Comparison of ENCODE assay signal across 9 cellular contexts in genomic region chr14:75453817-75454434, GRCh38. TPM values are rescaled to one million over a fixed set of nuclear protein-coding genes. Genes with fewer than 3 reads are reported as not detected.
DNase-seq lines count a peak whose midpoint lies in the region; ATAC-seq and TF ChIP-seq lines count a peak whose summit lies in the region.
"Had no signal": no experiment of that assay in that cellular context is flagged by ENCODE, and none has a peak within 500 bp of the region (broad histone marks: within the 10 kb centered on the region; RNA-seq: fewer than 3 reads in every experiment).

No MANE protein-coding gene starts in this region.

- peak; percentile 63 for ATAC-seq in activated naive CD8-positive, alpha-beta T cell treated with anti-CD3 and anti-CD28 coated beads, Interleukin-2, amount 10 ng/mL, durations not matched to agents 7 days and 5 days (ENCODE audit: low read depth)
- no peak for ATAC-seq in GM18909 (IDR thresholded peaks at IDR 0.05; ENCODE audit: poor library complexity, unreplicated experiment)
- ATAC-seq in GM21381 (IDR thresholded peaks at IDR 0.05; ENCODE audit: unreplicated experiment) = no peak

- TF ChIP-seq CTCF in OCI-LY3 (IDR thresholded peaks at IDR 0.05; ENCODE audit: low read depth, low read length) (peak; percentile 54), transverse colon (IDR thresholded peaks at IDR 0.05) (no peak)

- peaks cover 95% of the 10 kb centered on the region for H3K36me3 ChIP-seq in OCI-LY3 (replicated peaks; ENCODE audit: low read depth, low read length)
- no peaks in the 10 kb centered on the region for H3K36me3 ChIP-seq in transverse colon

- peaks cover 100% of the 10 kb centered on the region for H4K20me1 ChIP-seq in OCI-LY3 (ENCODE audit: insufficient read depth, low read length)

- H3K4me1 Mint-ChIP-seq in activated naive CD8-positive, alpha-beta T cell treated with anti-CD3 and anti-CD28 coated beads, Interleukin-2, amount 10 ng/mL, durations not matched to agents 7 days and 5 days = peaks cover 9% of the 10 kb centered on the region
- H3K4me1 Mint-ChIP-seq in activated naive CD8-positive, alpha-beta T cell treated with anti-CD3 and anti-CD28 coated beads for 36 hours = peaks cover 4% of the 10 kb centered on the region

- H3K79me2 ChIP-seq in OCI-LY3 (ENCODE audit: low read length) = peaks cover 100% of the 10 kb centered on the region

- H3K27me3 ChIP-seq in OCI-LY3 (ENCODE audit: low read depth, low read length) (no peaks in the 10 kb centered on the region), transverse colon (no peaks in the 10 kb centered on the region)

- peak overlapping the region; percentile 78 for H3K27ac Mint-ChIP-seq in activated naive CD8-positive, alpha-beta T cell treated with anti-CD3 and anti-CD28 coated beads, Interleukin-2, amount 10 ng/mL, durations not matched to agents 7 days and 5 days
- H3K27ac Mint-ChIP-seq in activated naive CD8-positive, alpha-beta T cell treated with anti-CD3 and anti-CD28 coated beads for 36 hours = no peak overlapping the region
- H3K27ac Mint-ChIP-seq: dendritic cell treated with granulocyte-macrophage colony-stimulating factor and Interleukin-4, amounts not matched to agents 40 ng/mL and 50 ng/mL, for 4 days had no signal

- no peak for TF ChIP-seq EP300 in transverse colon (IDR thresholded peaks at IDR 0.05; ENCODE audit: low read depth)

- TF ChIP-seq POLR2A in transverse colon (IDR thresholded peaks at IDR 0.05) = no peak

- H3K4me2 ChIP-seq in OCI-LY3 (ENCODE audit: low read length) = no peak overlapping the region

- H3K4me3 Mint-ChIP-seq in activated naive CD8-positive, alpha-beta T cell treated with anti-CD3 and anti-CD28 coated beads, Interleukin-2, amount 10 ng/mL, durations not matched to agents 7 days and 5 days = no peak overlapping the region
- no peak overlapping the region for H3K4me3 Mint-ChIP-seq in activated naive CD8-positive, alpha-beta T cell treated with anti-CD3 and anti-CD28 coated beads for 36 hours
- H3K4me3 Mint-ChIP-seq: dendritic cell treated with granulocyte-macrophage colony-stimulating factor and Interleukin-4, amounts not matched to agents 40 ng/mL and 50 ng/mL, for 4 days had no signal

- POLR2A ChIA-PET in activated naive CD8-positive, alpha-beta T cell treated with anti-CD3 and anti-CD28 coated beads, Interleukin-2, amount 10 ng/mL, durations not matched to agents 7 days and 5 days (lab: Charles Lee) = interaction anchor here (1.6 kb wide), 1 partner anchor 34 kb away, joined by 8 read pairs; no protein-coding TSS in a partner anchor

- DNase-seq in activated naive CD8-positive, alpha-beta T cell treated with anti-CD3 and anti-CD28 coated beads, Interleukin-2, amount 10 ng/mL, durations not matched to agents 7 days and 5 days = peak; percentile 44
- no peak for DNase-seq in activated naive CD8-positive, alpha-beta T cell treated with anti-CD3 and anti-CD28 coated beads for 36 hours
- DNase-seq in iPS-NIHi7 (ENCODE audit: extremely low spot score) = peak; percentile 45
- DNase-seq in transverse colon = no peak
- DNase-seq in NCI-H748 (lab: John Stamatoyannopoulos, UW; ENCODE audit: unreplicated experiment) = no peak

- H3K9me3 ChIP-seq in OCI-LY3 (ENCODE audit: insufficient read depth, low read length) = no peaks in the 10 kb centered on the region
- no peaks in the 10 kb centered on the region for H3K9me3 ChIP-seq in transverse colon

- peaks cover 4% of the 10 kb centered on the region for H3K27me3 Mint-ChIP-seq in activated naive CD8-positive, alpha-beta T cell treated with anti-CD3 and anti-CD28 coated beads, Interleukin-2, amount 10 ng/mL, durations not matched to agents 7 days and 5 days
- no peaks in the 10 kb centered on the region for H3K27me3 Mint-ChIP-seq in activated naive CD8-positive, alpha-beta T cell treated with anti-CD3 and anti-CD28 coated beads for 36 hours
- H3K27me3 Mint-ChIP-seq: dendritic cell treated with granulocyte-macrophage colony-stimulating factor and Interleukin-4, amounts not matched to agents 40 ng/mL and 50 ng/mL, for 4 days had no signal

- H3K9ac ChIP-seq in OCI-LY3 (ENCODE audit: low read length) = no peak overlapping the region

- peak overlapping the region; percentile 20 for H3K27ac ChIP-seq in OCI-LY3 (ENCODE audit: low read length)
- peak overlapping the region; percentile 82 to 90 (median 86) for H3K27ac ChIP-seq in transverse colon

- H3K4me3 ChIP-seq in OCI-LY3 (ENCODE audit: low read length) (no peak overlapping the region), transverse colon (no peak overlapping the region)

- H2AFZ ChIP-seq in OCI-LY3 (ENCODE audit: low read depth, low read length) = no peak overlapping the region

- H3K4me1 ChIP-seq in OCI-LY3 (ENCODE audit: low read length) (peaks cover 12% of the 10 kb centered on the region), transverse colon (peaks cover 58 to 96% (median 77%) of the 10 kb centered on the region in 4 donors)

- WGBS in transverse colon (ENCODE audit: low coverage in 1 of 2), 2 donors = 78 to 84% methylated on average over 7 to 14 of the region's 14 CpGs

- in situ Hi-C loops in transverse colon (cut with MboI; ENCODE audit: low pct_ligation_motif_present in 1 of 4, low pct_unique_long_range_greater_than_20kb in 1 of 4, low sequenced_read_pairs in 3 of 4) = no loop called here

- no peaks in the 10 kb centered on the region for H3K9me3 Mint-ChIP-seq in activated naive CD8-positive, alpha-beta T cell treated with anti-CD3 and anti-CD28 coated beads, Interleukin-2, amount 10 ng/mL, durations not matched to agents 7 days and 5 days
- no peaks in the 10 kb centered on the region for H3K9me3 Mint-ChIP-seq in activated naive CD8-positive, alpha-beta T cell treated with anti-CD3 and anti-CD28 coated beads for 36 hours
- H3K9me3 Mint-ChIP-seq: dendritic cell treated with granulocyte-macrophage colony-stimulating factor and Interleukin-4, amounts not matched to agents 40 ng/mL and 50 ng/mL, for 4 days had no signal

- H3K36me3 Mint-ChIP-seq in activated naive CD8-positive, alpha-beta T cell treated with anti-CD3 and anti-CD28 coated beads, Interleukin-2, amount 10 ng/mL, durations not matched to agents 7 days and 5 days = no peaks in the 10 kb centered on the region
- H3K36me3 Mint-ChIP-seq in activated naive CD8-positive, alpha-beta T cell treated with anti-CD3 and anti-CD28 coated beads for 36 hours = no peaks in the 10 kb centered on the region

- intact Hi-C loops in transverse colon (cut with DNase I; ENCODE audit: low total_unique reads) = no loop called here

RNA-seq across cellular contexts. Expression of gene JDP2, which starts 26.1 kb away (rescaled TPM):
- 1 to 10 TPM; 1.6 to 3.0 TPM for total RNA-seq in activated naive CD8-positive, alpha-beta T cell treated with anti-CD3 and anti-CD28 coated beads, Interleukin-2, amount 10 ng/mL, durations not matched to agents 7 days and 5 days
- total RNA-seq in activated naive CD8-positive, alpha-beta T cell treated with anti-CD3 and anti-CD28 coated beads for 36 hours = 1 to 10 TPM; 2.1 TPM
- 100 to 1,000 TPM in 1 of 4 donors, 10 to 100 TPM in 3; 49.2 to 108 (median 57.8) TPM for total RNA-seq in transverse colon

Comparison
In these comparisons a context has a peak if more than half of its experiments do, and no peak if none do; other contexts are left out.
1. DNase-seq: peak in activated naive CD8-positive, alpha-beta T cell treated with anti-CD3 and anti-CD28 coated beads, Interleukin-2, amount 10 ng/mL, durations not matched to agents 7 days and 5 days (single experiment) and iPS-NIHi7 (single experiment); none in activated naive CD8-positive, alpha-beta T cell treated with anti-CD3 and anti-CD28 coated beads for 36 hours (single experiment), transverse colon (single experiment) and NCI-H748 (single experiment).
2. RNA of gene JDP2, which starts 26.1 kb away (total RNA-seq): 49.2 to 108 TPM in transverse colon; 1.6 to 3.0 TPM in activated naive CD8-positive, alpha-beta T cell treated with anti-CD3 and anti-CD28 coated beads, Interleukin-2, amount 10 ng/mL, durations not matched to agents 7 days and 5 days and 2.1 TPM in activated naive CD8-positive, alpha-beta T cell treated with anti-CD3 and anti-CD28 coated beads for 36 hours; every median in the first group is over 10 times any median in the second.